Comparison of ENCODE assay signal across 12 cellular contexts in genomic region chr5:10596310-10596703, GRCh38. TPM values are rescaled to one million over a fixed set of nuclear protein-coding genes. Genes with fewer than 3 reads are reported as not detected.
DNase-seq lines count a peak whose midpoint lies in the region; ATAC-seq and TF ChIP-seq lines count a peak whose summit lies in the region.
"Had no signal": no experiment of that assay in that cellular context is flagged by ENCODE, and none has a peak within 500 bp of the region (broad histone marks: within the 10 kb centered on the region; RNA-seq: fewer than 3 reads in every experiment).

No MANE protein-coding gene starts in this region.

- intact Hi-C loops in stomach (cut with DNase I; ENCODE audit: low total_unique reads), result no loop called here

- H3K4me3 ChIP-seq in fibroblast of villous mesenchyme (ENCODE audit: low read depth, low read length) (peak overlapping the region; percentile 26), stomach (no peak overlapping the region)

- no peaks in the 10 kb centered on the region for H3K9me3 ChIP-seq in stomach

- H3K4me1 ChIP-seq in stomach, result peaks cover 4 to 18% (median 11%) of the 10 kb centered on the region in 4 donors

- ATAC-seq in HG03175 (IDR thresholded peaks at IDR 0.05; ENCODE audit: unreplicated experiment), result no peak

- peak overlapping the region; percentile 75 for H3K27ac Mint-ChIP-seq in T-helper 1 cell treated with Interleukin-12 subunit alpha and Interleukin-12 subunit beta and Interleukin-4 antibody, amounts not matched to agents 30 μg/mL and 1 μg/mL, for 36 hours
- H3K27ac Mint-ChIP-seq in activated CD4-positive, alpha-beta memory T cell treated with anti-CD3 and anti-CD28 coated beads, Interleukin-2, amount 10 ng/mL, durations not matched to agents 7 days and 5 days, result peak overlapping the region; percentile 61

- TF ChIP-seq CTCF in fibroblast of villous mesenchyme (IDR thresholded peaks at IDR 0.05; ENCODE audit: insufficient read depth, low read depth, low read length), result no peak
- no peak for TF ChIP-seq CTCF in stomach (IDR thresholded peaks at IDR 0.05)

- no peak for TF ChIP-seq EP300 in stomach (IDR thresholded peaks at IDR 0.05)

- H3K4me1 Mint-ChIP-seq in T-helper 1 cell treated with Interleukin-12 subunit alpha and Interleukin-12 subunit beta and Interleukin-4 antibody, amounts not matched to agents 30 μg/mL and 1 μg/mL, for 36 hours (ENCODE audit: low read depth), result peaks cover 62% of the 10 kb centered on the region
- peaks cover 64% of the 10 kb centered on the region for H3K4me1 Mint-ChIP-seq in activated CD4-positive, alpha-beta memory T cell treated with anti-CD3 and anti-CD28 coated beads, Interleukin-2, amount 10 ng/mL, durations not matched to agents 7 days and 5 days

- H3K27ac ChIP-seq in stomach, result peak overlapping the region in 4 of 5 donors; percentile 47 to 77 (median 72)

- peaks cover 6% of the 10 kb centered on the region for H3K9me3 Mint-ChIP-seq in T-helper 1 cell treated with Interleukin-12 subunit alpha and Interleukin-12 subunit beta and Interleukin-4 antibody, amounts not matched to agents 30 μg/mL and 1 μg/mL, for 36 hours
- peaks cover 2% of the 10 kb centered on the region for H3K9me3 Mint-ChIP-seq in activated CD4-positive, alpha-beta memory T cell treated with anti-CD3 and anti-CD28 coated beads, Interleukin-2, amount 10 ng/mL, durations not matched to agents 7 days and 5 days

- no peaks in the 10 kb centered on the region for H3K27me3 ChIP-seq in stomach
- H3K27me3 ChIP-seq: dorsolateral prefrontal cortex had no signal

- DNase-seq in T-helper 1 cell (no peak), fibroblast of villous mesenchyme (ENCODE audit: low read depth) (no peak), stomach (no peak), DMS79 (lab: John Stamatoyannopoulos, UW) (no peak)
- DNase-seq in activated CD4-positive, alpha-beta memory T cell treated with anti-CD3 and anti-CD28 coated beads, Interleukin-2, amount 10 ng/mL, durations not matched to agents 7 days and 5 days, result no peak
- no peak for DNase-seq in effector CD4-positive, alpha-beta T cell
- DNase-seq: GOT3, NCI-H748 treated with DMSO at 0.1 percent for 48 hours had no signal

- POLR2A ChIA-PET in activated CD4-positive, alpha-beta memory T cell treated with anti-CD3 and anti-CD28 coated beads, Interleukin-2, amount 10 ng/mL, durations not matched to agents 7 days and 5 days (lab: Charles Lee), result interaction anchor here (0.6 to 0.8 kb wide), 2 partner anchors 24 to 32 kb away, joined by 3 to 4 read pairs; no protein-coding TSS in a partner anchor

- no peaks in the 10 kb centered on the region for H3K36me3 ChIP-seq in stomach

- CTCF ChIA-PET in activated CD4-positive, alpha-beta memory T cell treated with anti-CD3 and anti-CD28 coated beads, Interleukin-2, amount 10 ng/mL, durations not matched to agents 7 days and 5 days (lab: Charles Lee), result interaction anchor here (2.2 kb wide), 1 partner anchor 31 kb away, joined by 8 read pairs; no protein-coding TSS in a partner anchor

- no peak for TF ChIP-seq POLR2A in stomach (IDR thresholded peaks at IDR 0.05)

- WGBS in stomach, 5 donors, result 88 to 98% (median 93%) methylated on average over 3 of the region's 3 CpGs

- H3K4me3 Mint-ChIP-seq in T-helper 1 cell treated with Interleukin-12 subunit alpha and Interleukin-12 subunit beta and Interleukin-4 antibody, amounts not matched to agents 30 μg/mL and 1 μg/mL, for 36 hours, result peak overlapping the region; percentile 56
- H3K4me3 Mint-ChIP-seq in activated CD4-positive, alpha-beta memory T cell treated with anti-CD3 and anti-CD28 coated beads, Interleukin-2, amount 10 ng/mL, durations not matched to agents 7 days and 5 days, result peak overlapping the region; percentile 45

- H3K36me3 Mint-ChIP-seq in T-helper 1 cell treated with Interleukin-12 subunit alpha and Interleukin-12 subunit beta and Interleukin-4 antibody, amounts not matched to agents 30 μg/mL and 1 μg/mL, for 36 hours (ENCODE audit: low read depth), result peaks cover 24% of the 10 kb centered on the region
- H3K36me3 Mint-ChIP-seq in activated CD4-positive, alpha-beta memory T cell treated with anti-CD3 and anti-CD28 coated beads, Interleukin-2, amount 10 ng/mL, durations not matched to agents 7 days and 5 days (ENCODE audit: low read depth), result peaks cover 22% of the 10 kb centered on the region

- H3K27me3 Mint-ChIP-seq in T-helper 1 cell treated with Interleukin-12 subunit alpha and Interleukin-12 subunit beta and Interleukin-4 antibody, amounts not matched to agents 30 μg/mL and 1 μg/mL, for 36 hours (ENCODE audit: low read depth), result no peaks in the 10 kb centered on the region
- peaks cover 1% of the 10 kb centered on the region for H3K27me3 Mint-ChIP-seq in activated CD4-positive, alpha-beta memory T cell treated with anti-CD3 and anti-CD28 coated beads, Interleukin-2, amount 10 ng/mL, durations not matched to agents 7 days and 5 days

RNA-seq across cellular contexts. Expression of gene ANKRD33B, which starts 32.4 kb away (rescaled TPM):
- 1 to 10 TPM; 9.5 to 9.9 TPM for total RNA-seq in activated CD4-positive, alpha-beta memory T cell treated with anti-CD3 and anti-CD28 coated beads, Interleukin-2, amount 10 ng/mL, durations not matched to agents 7 days and 5 days
- total RNA-seq in fibroblast of villous mesenchyme, result 1.6 and 2.6 TPM in 2 replicates
- 1 to 10 TPM in 4 of 5 donors, under 1 TPM in 1; 0.45 to 6.4 (median 2.8) TPM for total RNA-seq in stomach
- 1 to 10 TPM in 1 of 3 donors, under 1 TPM in 2; 0.50 to 2.1 (median 0.58) TPM for polyA plus RNA-seq in stomach
- polyA plus RNA-seq: neural cell had no signal
